Comparison of ENCODE assay signal across 16 cellular contexts in the genomic region with DNA sequence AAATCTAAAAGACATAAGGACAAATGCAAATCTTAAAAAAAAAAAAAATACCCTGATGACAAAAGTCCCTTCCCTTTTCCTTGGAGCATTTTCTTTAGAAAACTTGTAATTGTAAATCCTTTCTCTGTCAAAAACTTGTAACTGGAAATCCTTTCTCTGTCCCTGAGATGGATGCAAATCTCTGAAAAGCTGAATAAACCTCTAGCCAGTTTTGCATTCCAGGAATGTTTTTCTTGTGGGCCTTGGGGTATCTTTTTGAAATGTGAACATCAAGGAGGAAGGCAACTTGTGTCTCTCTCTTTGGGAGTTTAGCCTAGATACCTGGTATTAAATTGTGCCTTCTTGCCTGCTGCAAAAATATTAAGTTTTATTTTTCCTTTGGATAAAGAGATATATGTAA.
DNase-seq lines count a peak whose midpoint lies in the region; ATAC-seq, FAIRE-seq and TF ChIP-seq lines count a peak whose summit lies in the region.
"Had no signal": no experiment of that assay in that cellular context is flagged by ENCODE, and none has a peak within 500 bp of the region (broad histone marks: within the 10 kb centered on the region; RNA-seq: fewer than 3 reads in every experiment).

No MANE protein-coding gene starts in this region.

- FAIRE-seq in H1 (lab: Jason Lieb, UNC), result peak; percentile 55
- FAIRE-seq: GM12878, HTR-8/SVneo had no signal

- H3K4me3 ChIP-seq in HUES64 (ENCODE audit: low read length) (no peak overlapping the region), H1 (ENCODE audit: extremely low read depth in 1 of 4, insufficient read depth in 2 of 4, low read depth in 3 of 4, low read length in 4 of 4) (no peak overlapping the region), mesendoderm (ENCODE audit: low read length) (no peak overlapping the region), MM.1S (ENCODE audit: low read length) (no peak overlapping the region)
- no peak overlapping the region for H3K4me3 ChIP-seq in CD8-positive, alpha-beta T cell (ENCODE audit: low read depth, low read length)
- H3K4me3 ChIP-seq: BLaER1, GM12878, GM23248, HAP-1 had no signal

- no peak for ATAC-seq in CD8-positive, alpha-beta T cell
- ATAC-seq: GM12878 had no signal

- no peaks in the 10 kb centered on the region for H3K27me3 Mint-ChIP-seq in osteocyte (ENCODE audit: unreplicated experiment)
- H3K27me3 Mint-ChIP-seq in CD8-positive, alpha-beta T cell (ENCODE audit: low read depth), result no peaks in the 10 kb centered on the region

- H3K4me3 Mint-ChIP-seq in osteocyte (ENCODE audit: unreplicated experiment), result peak overlapping the region; percentile 68
- no peak overlapping the region for H3K4me3 Mint-ChIP-seq in CD8-positive, alpha-beta T cell

- H2BK5ac ChIP-seq in H1 (ENCODE audit: low read depth, low read length), result no peak overlapping the region
- H2BK5ac ChIP-seq in mesendoderm (ENCODE audit: low read length), result no peak overlapping the region

- no peak overlapping the region for H3K23ac ChIP-seq in H1 (ENCODE audit: insufficient read length)
- no peak overlapping the region for H3K23ac ChIP-seq in mesendoderm (ENCODE audit: low read length)

- no peak for TF ChIP-seq EP300 in H1 (IDR thresholded peaks at IDR 0.05; ENCODE audit: borderline replicate concordance in 1 of 2, low read depth in 2 of 2, low read length in 2 of 2)

- CTCF ChIA-PET in H1 (lab: Charles Lee; ENCODE audit: partially characterized antibody), result interaction anchor here (1.2 to 4.3 kb wide), 2 partner anchors 154 to 363 kb away, joined by 7 to 12 read pairs; no protein-coding TSS in a partner anchor
- CTCF ChIA-PET in CD8-positive, alpha-beta T cell (lab: Charles Lee), result no interaction called here

- H2BK120ac ChIP-seq in H1 (replicated peaks; ENCODE audit: low read depth, low read length) (no peak overlapping the region), mesendoderm (ENCODE audit: low read depth, low read length) (no peak overlapping the region)

- H3K79me1 ChIP-seq in H1 (ENCODE audit: low read depth, low read length), result no peaks in the 10 kb centered on the region
- H3K79me1 ChIP-seq in mesendoderm (ENCODE audit: low read length), result no peaks in the 10 kb centered on the region

- no peak overlapping the region for H3K4ac ChIP-seq in H1 (replicated peaks; ENCODE audit: insufficient read length, low read depth, low read length)
- H3K4ac ChIP-seq in mesendoderm (ENCODE audit: low read depth, low read length), result no peak overlapping the region

- no peaks in the 10 kb centered on the region for H3K36me3 ChIP-seq in HUES64 (ENCODE audit: insufficient read depth, low read length)
- H3K36me3 ChIP-seq in H1 (ENCODE audit: control insufficient read depth in 2 of 4, insufficient read depth in 4 of 4, low read length in 3 of 4), result no peaks in the 10 kb centered on the region
- H3K36me3 ChIP-seq in mesendoderm (ENCODE audit: control insufficient read depth, insufficient read depth, low read length), result no peaks in the 10 kb centered on the region
- no peaks in the 10 kb centered on the region for H3K36me3 ChIP-seq in MM.1S (replicated peaks; ENCODE audit: insufficient read depth, low read length)
- H3K36me3 ChIP-seq in CD8-positive, alpha-beta T cell (ENCODE audit: insufficient read depth, low read length), result no peaks in the 10 kb centered on the region
- H3K36me3 ChIP-seq: BLaER1, HAP-1 had no signal

- TF ChIP-seq POLR2A in H1 (IDR thresholded peaks at IDR 0.05; ENCODE audit: control extremely low read depth in 1 of 2, low read depth in 2 of 2, low read length in 2 of 2), result no peak

- no peak overlapping the region for H4K91ac ChIP-seq in H1 (replicated peaks; ENCODE audit: insufficient read length, low read length)

- H3K27ac ChIP-seq in HUES64 (ENCODE audit: low read depth, low read length) (peak overlapping the region; percentile 6), H1 (ENCODE audit: low read depth, low read length) (no peak overlapping the region), mesendoderm (ENCODE audit: low read depth, low read length) (no peak overlapping the region), MM.1S (ENCODE audit: low read length) (no peak overlapping the region)
- no peak overlapping the region for H3K27ac ChIP-seq in CD8-positive, alpha-beta T cell (ENCODE audit: low read depth, low read length)
- H3K27ac ChIP-seq: BLaER1, GM23248 had no signal

- H2AK5ac ChIP-seq in H1 (ENCODE audit: low read depth, low read length), result no peak overlapping the region
- H2AK5ac ChIP-seq in mesendoderm (ENCODE audit: low read length), result no peak overlapping the region

- no peaks in the 10 kb centered on the region for H3F3A ChIP-seq in MM.1S (ENCODE audit: insufficient read depth, low read length)

- no peak for TF ChIP-seq CTCF in H1 (IDR thresholded peaks at IDR 0.05; ENCODE audit: control extremely low read depth in 1 of 3, insufficient read depth in 1 of 3, low read depth in 1 of 3, low read length in 3 of 3)
- TF ChIP-seq CTCF in osteocyte (IDR thresholded peaks at IDR 0.05), result no peak
- no peak for TF ChIP-seq CTCF in MM.1S (IDR thresholded peaks at IDR 0.05; ENCODE audit: low read length)
- no peak for TF ChIP-seq CTCF in CD8-positive, alpha-beta T cell (IDR thresholded peaks at IDR 0.05)

- no peak overlapping the region for H2BK12ac ChIP-seq in H1 (ENCODE audit: low read depth, low read length)

- H3K9me3 ChIP-seq in HUES64 (ENCODE audit: insufficient read depth, low read depth, low read length) (no peaks in the 10 kb centered on the region), H1 (ENCODE audit: insufficient read depth in 2 of 2, low read depth in 1 of 2, low read length in 1 of 2) (no peaks in the 10 kb centered on the region), MM.1S (replicated peaks; ENCODE audit: insufficient read depth, low read length) (no peaks in the 10 kb centered on the region)
- H3K9me3 ChIP-seq in CD8-positive, alpha-beta T cell (ENCODE audit: low read length), result no peaks in the 10 kb centered on the region
- H3K9me3 ChIP-seq: BLaER1, HAP-1 had no signal

- peak overlapping the region; percentile 18 to 20; a peak in 2 of 4 replicates for H3K4me2 ChIP-seq in H1 (ENCODE audit: insufficient read depth in 1 of 2, low read depth in 2 of 2, low read length in 2 of 2)
- H3K4me2 ChIP-seq in mesendoderm (ENCODE audit: low read length), result no peak overlapping the region
- no peak overlapping the region for H3K4me2 ChIP-seq in MM.1S (ENCODE audit: low read depth, low read length)
- H3K4me2 ChIP-seq: BLaER1 had no signal

- H3K9ac ChIP-seq in HUES64 (ENCODE audit: low read depth, low read length) (no peak overlapping the region), H1 (replicated peaks in 1 of 4; ENCODE audit: extremely low read depth in 1 of 4, low read depth in 3 of 4, low read length in 3 of 4) (no peak overlapping the region), mesendoderm (ENCODE audit: low read length) (no peak overlapping the region), MM.1S (ENCODE audit: low read length) (no peak overlapping the region)
- H3K9ac ChIP-seq: BLaER1, GM23248 had no signal

- peaks cover 84% of the 10 kb centered on the region for H3K4me1 Mint-ChIP-seq in osteocyte (ENCODE audit: unreplicated experiment)
- H3K4me1 Mint-ChIP-seq in CD8-positive, alpha-beta T cell (ENCODE audit: low read depth), result no peaks in the 10 kb centered on the region

- H3K14ac ChIP-seq in H1 (ENCODE audit: insufficient read length), result no peak overlapping the region

- peaks cover 23% of the 10 kb centered on the region for H3K36me3 Mint-ChIP-seq in osteocyte (ENCODE audit: unreplicated experiment)
- no peaks in the 10 kb centered on the region for H3K36me3 Mint-ChIP-seq in CD8-positive, alpha-beta T cell

- H3K27me3 ChIP-seq in HUES64 (ENCODE audit: insufficient read depth, low read length) (no peaks in the 10 kb centered on the region), H1 (replicated peaks in 1 of 4; ENCODE audit: control insufficient read depth in 3 of 4, extremely low read depth in 1 of 4, insufficient read depth in 3 of 4, low read length in 3 of 4) (no peaks in the 10 kb centered on the region), mesendoderm (ENCODE audit: insufficient read depth, low read length, poor library complexity) (no peaks in the 10 kb centered on the region), MM.1S (replicated peaks; ENCODE audit: insufficient read depth, low read length) (no peaks in the 10 kb centered on the region)
- no peaks in the 10 kb centered on the region for H3K27me3 ChIP-seq in CD8-positive, alpha-beta T cell (ENCODE audit: insufficient read depth, low read length)
- H3K27me3 ChIP-seq: BLaER1 had no signal

- H3K23me2 ChIP-seq in H1 (ENCODE audit: low read depth, low read length), result no peaks in the 10 kb centered on the region

- no peaks in the 10 kb centered on the region for H3K9me2 ChIP-seq in MM.1S (replicated peaks; ENCODE audit: insufficient read depth, low read length)

- DNase-seq in H1 (ENCODE audit: low read depth in 1 of 2, low spot score in 2 of 2), result no peak
- peak; percentile 50 for DNase-seq in mesendoderm
- no peak for DNase-seq in osteocyte (ENCODE audit: extremely low spot score, unreplicated experiment)
- DNase-seq in MM.1S, result no peak
- DNase-seq in HuH-7 (ENCODE audit: low spot score), result no peak
- no peak for DNase-seq in mucosa of gallbladder (ENCODE audit: low spot score)
- no peak for DNase-seq in CD8-positive, alpha-beta T cell
- DNase-seq: DMS53, GM23248, IMR-90, KBM-7 had no signal

- H4K5ac ChIP-seq in H1 (ENCODE audit: insufficient read length, low read depth, low read length) (no peak overlapping the region), mesendoderm (ENCODE audit: low read length) (no peak overlapping the region)

- H2AFZ ChIP-seq in H1 (ENCODE audit: low read length) (no peak overlapping the region), MM.1S (ENCODE audit: low read length) (no peak overlapping the region)
- H2AFZ ChIP-seq: GM23248 had no signal

- intact Hi-C loops in CD8-positive, alpha-beta T cell (cut with DNase I, micrococcal nuclease), result no loop called here

- TF ChIP-seq RAD21 in H1 (IDR thresholded peaks at IDR 0.05 in 1 of 2, conservative IDR thresholded peaks at IDR 0.05 in 1 of 2; ENCODE audit: low read depth in 2 of 2, low read length in 2 of 2), result no peak

- H2BK20ac ChIP-seq in H1 (ENCODE audit: low read length), result no peak overlapping the region

- peaks cover 8% of the 10 kb centered on the region for H3K9me3 Mint-ChIP-seq in osteocyte (ENCODE audit: unreplicated experiment)
- no peaks in the 10 kb centered on the region for H3K9me3 Mint-ChIP-seq in CD8-positive, alpha-beta T cell

- no peak overlapping the region for H4K8ac ChIP-seq in H1 (ENCODE audit: extremely low read depth, insufficient read depth, low read length)
- no peak overlapping the region for H4K8ac ChIP-seq in mesendoderm (ENCODE audit: low read depth, low read length)

- H3K18ac ChIP-seq in H1 (ENCODE audit: extremely low read depth, low read length), result no peak overlapping the region
- no peak overlapping the region for H3K18ac ChIP-seq in mesendoderm (ENCODE audit: low read length)

- H3K56ac ChIP-seq in H1 (replicated peaks; ENCODE audit: insufficient read length, low read depth, low read length) (no peak overlapping the region), mesendoderm (ENCODE audit: low read length) (no peak overlapping the region)

- H2BK15ac ChIP-seq in H1 (ENCODE audit: low read length) (no peak overlapping the region), mesendoderm (replicated peaks; ENCODE audit: low read depth) (no peak overlapping the region)

- H3K79me2 ChIP-seq in H1 (ENCODE audit: control insufficient read depth in 1 of 2, insufficient read depth in 2 of 2, low read length in 2 of 2) (no peaks in the 10 kb centered on the region), mesendoderm (ENCODE audit: control insufficient read depth, insufficient read depth, low read length) (no peaks in the 10 kb centered on the region), MM.1S (ENCODE audit: low read length) (no peaks in the 10 kb centered on the region)

- no peaks in the 10 kb centered on the region for H4K20me1 ChIP-seq in H1 (replicated peaks in 1 of 2; ENCODE audit: control insufficient read depth in 1 of 2, insufficient read depth in 2 of 2, low read length in 2 of 2)
- H4K20me1 ChIP-seq in MM.1S (ENCODE audit: insufficient read depth, low read length), result no peaks in the 10 kb centered on the region
- H4K20me1 ChIP-seq: BLaER1 had no signal

- H3K4me1 ChIP-seq in HUES64 (ENCODE audit: insufficient read depth, low read length), result peaks cover 54% of the 10 kb centered on the region
- peaks cover 2 to 24% (median 7%) of the 10 kb centered on the region in 4 experiments; a peak in 4 of 7 replicates for H3K4me1 ChIP-seq in H1 (replicated peaks in 1 of 4; ENCODE audit: control insufficient read depth in 3 of 4, insufficient read depth in 4 of 4, low read length in 3 of 4)
- peaks cover 3% of the 10 kb centered on the region for H3K4me1 ChIP-seq in mesendoderm (ENCODE audit: control insufficient read depth, low read depth, low read length)
- no peaks in the 10 kb centered on the region for H3K4me1 ChIP-seq in MM.1S (ENCODE audit: low read length)
- no peaks in the 10 kb centered on the region for H3K4me1 ChIP-seq in CD8-positive, alpha-beta T cell (ENCODE audit: insufficient read depth, low read length)
- H3K4me1 ChIP-seq: BLaER1 had no signal

- POLR2A ChIA-PET in H1 (lab: Charles Lee; ENCODE audit: partially characterized antibody), result no interaction called here
- POLR2A ChIA-PET in CD8-positive, alpha-beta T cell (lab: Charles Lee), result no interaction called here

- H3K27ac Mint-ChIP-seq in osteocyte (ENCODE audit: unreplicated experiment), result peak overlapping the region; percentile 93
- no peak overlapping the region for H3K27ac Mint-ChIP-seq in CD8-positive, alpha-beta T cell

Comparison
In these comparisons a context has a peak if more than half of its experiments do, and no peak if none do; other contexts are left out.
1. H3K4me2 ChIP-seq: peak in H1 (2 of 2); none in mesendoderm (single experiment) and MM.1S (single experiment).